ENCODE assay signal across 1 cellular context in the genomic region with DNA sequence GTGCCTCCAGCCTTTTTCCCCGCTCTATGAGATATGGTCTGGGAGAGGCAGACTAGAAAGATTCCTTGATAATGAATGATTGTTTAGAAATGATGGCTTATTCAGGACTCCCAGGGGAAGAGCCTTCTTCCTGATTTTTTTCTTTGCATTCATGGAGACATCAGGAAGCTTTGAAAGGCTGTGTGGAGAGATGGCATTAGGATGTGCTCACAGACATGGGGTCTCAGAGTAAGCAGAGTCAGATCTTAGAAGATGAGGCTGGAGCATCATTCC.
TF ChIP-seq lines count a peak whose summit lies in the region.

No MANE protein-coding gene starts in this region.

TF ChIP-seq in GM12878, 131 proteins besides CTCF, POLR2A, EP300 and RAD21:
- TF ChIP-seq SUZ12 (IDR thresholded peaks at IDR 0.05; ENCODE audit: unreplicated experiment) (no peak), POLR2AphosphoS2 (IDR thresholded peaks at IDR 0.05; ENCODE audit: low read depth, low read length) (no peak), IKZF2 (IDR thresholded peaks at IDR 0.05) (no peak), POU2F2 (IDR thresholded peaks at IDR 0.05; ENCODE audit: borderline replicate concordance, low read depth, low read length) (no peak), TCF3 (IDR thresholded peaks at IDR 0.05; ENCODE audit: borderline replicate concordance, insufficient read depth, low read depth, low read length) (no peak), GABPA (IDR thresholded peaks at IDR 0.05; ENCODE audit: low read depth) (no peak), PAX5 (IDR thresholded peaks at IDR 0.05; ENCODE audit: borderline replicate concordance, low read depth, low read length) (no peak), ETV6 (conservative IDR thresholded peaks at IDR 0.05 in 1 of 2, IDR thresholded peaks at IDR 0.05 in 1 of 2; ENCODE audit: borderline replicate concordance in 1 of 2, low read depth in 1 of 2) (no peak), RBBP5 (conservative IDR thresholded peaks at IDR 0.05) (no peak), SUPT20H (IDR thresholded peaks at IDR 0.05; ENCODE audit: borderline replicate concordance, control insufficient read depth, low read depth, low read length) (no peak), SP1 (IDR thresholded peaks at IDR 0.05; ENCODE audit: low read depth, low read length) (no peak), FOS (IDR thresholded peaks at IDR 0.05; ENCODE audit: borderline replicate concordance, extremely low read depth, insufficient read length) (no peak)
- TF ChIP-seq, protein P1, sequence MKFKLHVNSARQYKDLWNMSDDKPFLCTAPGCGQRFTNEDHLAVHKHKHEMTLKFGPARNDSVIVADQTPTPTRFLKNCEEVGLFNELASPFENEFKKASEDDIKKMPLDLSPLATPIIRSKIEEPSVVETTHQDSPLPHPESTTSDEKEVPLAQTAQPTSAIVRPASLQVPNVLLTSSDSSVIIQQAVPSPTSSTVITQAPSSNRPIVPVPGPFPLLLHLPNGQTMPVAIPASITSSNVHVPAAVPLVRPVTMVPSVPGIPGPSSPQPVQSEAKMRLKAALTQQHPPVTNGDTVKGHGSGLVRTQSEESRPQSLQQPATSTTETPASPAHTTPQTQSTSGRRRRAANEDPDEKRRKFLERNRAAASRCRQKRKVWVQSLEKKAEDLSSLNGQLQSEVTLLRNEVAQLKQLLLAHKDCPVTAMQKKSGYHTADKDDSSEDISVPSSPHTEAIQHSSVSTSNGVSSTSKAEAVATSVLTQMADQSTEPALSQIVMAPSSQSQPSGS (IDR thresholded peaks at IDR 0.05; ENCODE audit: low read length): no peak
- TF ChIP-seq, protein P2, sequence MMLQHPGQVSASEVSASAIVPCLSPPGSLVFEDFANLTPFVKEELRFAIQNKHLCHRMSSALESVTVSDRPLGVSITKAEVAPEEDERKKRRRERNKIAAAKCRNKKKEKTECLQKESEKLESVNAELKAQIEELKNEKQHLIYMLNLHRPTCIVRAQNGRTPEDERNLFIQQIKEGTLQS (IDR thresholded peaks at IDR 0.05; ENCODE audit: borderline replicate concordance, extremely low read depth, low read depth, low read length): no peak
